In the genomic region with DNA sequence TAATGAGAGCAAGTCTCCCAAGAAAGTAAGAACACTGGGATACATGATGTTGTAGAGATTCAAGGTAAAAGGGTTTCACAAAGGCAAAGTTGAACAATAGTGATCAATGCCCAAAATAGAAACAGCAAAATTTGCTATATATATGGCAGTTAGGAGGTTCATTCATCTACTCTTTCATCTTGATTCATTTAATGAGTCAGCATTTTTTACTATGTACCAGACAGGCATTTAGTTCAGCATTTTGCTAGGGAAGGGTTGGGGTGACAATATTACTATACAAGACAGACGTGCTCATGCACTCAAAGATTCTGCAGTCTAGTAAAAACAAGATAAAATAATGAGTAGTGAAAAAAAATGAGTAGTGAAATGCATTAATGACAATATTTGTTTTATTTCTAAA, we compare ENCODE assay signal across 1 cellular context.
TF ChIP-seq lines count a peak whose summit lies in the region.

No MANE protein-coding gene starts in this region.

TF ChIP-seq in K562, 482 proteins besides CTCF, POLR2A, EP300 and RAD21 (continued from another document):
- TF ChIP-seq, protein P1, sequence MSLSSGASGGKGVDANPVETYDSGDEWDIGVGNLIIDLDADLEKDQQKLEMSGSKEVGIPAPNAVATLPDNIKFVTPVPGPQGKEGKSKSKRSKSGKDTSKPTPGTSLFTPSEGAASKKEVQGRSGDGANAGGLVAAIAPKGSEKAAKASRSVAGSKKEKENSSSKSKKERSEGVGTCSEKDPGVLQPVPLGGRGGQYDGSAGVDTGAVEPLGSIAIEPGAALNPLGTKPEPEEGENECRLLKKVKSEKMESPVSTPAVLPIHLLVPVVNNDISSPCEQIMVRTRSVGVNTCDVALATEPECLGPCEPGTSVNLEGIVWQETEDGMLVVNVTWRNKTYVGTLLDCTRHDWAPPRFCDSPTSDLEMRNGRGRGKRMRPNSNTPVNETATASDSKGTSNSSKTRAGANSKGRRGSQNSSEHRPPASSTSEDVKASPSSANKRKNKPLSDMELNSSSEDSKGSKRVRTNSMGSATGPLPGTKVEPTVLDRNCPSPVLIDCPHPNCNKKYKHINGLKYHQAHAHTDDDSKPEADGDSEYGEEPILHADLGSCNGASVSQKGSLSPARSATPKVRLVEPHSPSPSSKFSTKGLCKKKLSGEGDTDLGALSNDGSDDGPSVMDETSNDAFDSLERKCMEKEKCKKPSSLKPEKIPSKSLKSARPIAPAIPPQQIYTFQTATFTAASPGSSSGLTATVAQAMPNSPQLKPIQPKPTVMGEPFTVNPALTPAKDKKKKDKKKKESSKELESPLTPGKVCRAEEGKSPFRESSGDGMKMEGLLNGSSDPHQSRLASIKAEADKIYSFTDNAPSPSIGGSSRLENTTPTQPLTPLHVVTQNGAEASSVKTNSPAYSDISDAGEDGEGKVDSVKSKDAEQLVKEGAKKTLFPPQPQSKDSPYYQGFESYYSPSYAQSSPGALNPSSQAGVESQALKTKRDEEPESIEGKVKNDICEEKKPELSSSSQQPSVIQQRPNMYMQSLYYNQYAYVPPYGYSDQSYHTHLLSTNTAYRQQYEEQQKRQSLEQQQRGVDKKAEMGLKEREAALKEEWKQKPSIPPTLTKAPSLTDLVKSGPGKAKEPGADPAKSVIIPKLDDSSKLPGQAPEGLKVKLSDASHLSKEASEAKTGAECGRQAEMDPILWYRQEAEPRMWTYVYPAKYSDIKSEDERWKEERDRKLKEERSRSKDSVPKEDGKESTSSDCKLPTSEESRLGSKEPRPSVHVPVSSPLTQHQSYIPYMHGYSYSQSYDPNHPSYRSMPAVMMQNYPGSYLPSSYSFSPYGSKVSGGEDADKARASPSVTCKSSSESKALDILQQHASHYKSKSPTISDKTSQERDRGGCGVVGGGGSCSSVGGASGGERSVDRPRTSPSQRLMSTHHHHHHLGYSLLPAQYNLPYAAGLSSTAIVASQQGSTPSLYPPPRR (CRISPR knock-in tag; IDR thresholded peaks at IDR 0.05; ENCODE audit: borderline replicate concordance): no peak
- TF ChIP-seq C11orf30 (IDR thresholded peaks at IDR 0.05; ENCODE audit: low read depth): peak; percentile 35; the same call in 1 of the 2 replicates
- no peak for TF ChIP-seq ZNF3 (CRISPR knock-in tag; IDR thresholded peaks at IDR 0.05)
- TF ChIP-seq, protein P2, sequence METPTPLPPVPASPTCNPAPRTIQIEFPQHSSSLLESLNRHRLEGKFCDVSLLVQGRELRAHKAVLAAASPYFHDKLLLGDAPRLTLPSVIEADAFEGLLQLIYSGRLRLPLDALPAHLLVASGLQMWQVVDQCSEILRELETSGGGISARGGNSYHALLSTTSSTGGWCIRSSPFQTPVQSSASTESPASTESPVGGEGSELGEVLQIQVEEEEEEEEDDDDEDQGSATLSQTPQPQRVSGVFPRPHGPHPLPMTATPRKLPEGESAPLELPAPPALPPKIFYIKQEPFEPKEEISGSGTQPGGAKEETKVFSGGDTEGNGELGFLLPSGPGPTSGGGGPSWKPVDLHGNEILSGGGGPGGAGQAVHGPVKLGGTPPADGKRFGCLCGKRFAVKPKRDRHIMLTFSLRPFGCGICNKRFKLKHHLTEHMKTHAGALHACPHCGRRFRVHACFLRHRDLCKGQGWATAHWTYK (CRISPR knock-in tag; IDR thresholded peaks at IDR 0.05): no peak
- TF ChIP-seq SRSF3 (IDR thresholded peaks at IDR 0.05; ENCODE audit: insufficient read depth, low read length): no peak
- no peak for TF ChIP-seq ZNF780A (CRISPR knock-in tag; IDR thresholded peaks at IDR 0.05)
- no peak for TF ChIP-seq TCFL5 (CRISPR knock-in tag; conservative IDR thresholded peaks at IDR 0.05)
- TF ChIP-seq, protein P3, sequence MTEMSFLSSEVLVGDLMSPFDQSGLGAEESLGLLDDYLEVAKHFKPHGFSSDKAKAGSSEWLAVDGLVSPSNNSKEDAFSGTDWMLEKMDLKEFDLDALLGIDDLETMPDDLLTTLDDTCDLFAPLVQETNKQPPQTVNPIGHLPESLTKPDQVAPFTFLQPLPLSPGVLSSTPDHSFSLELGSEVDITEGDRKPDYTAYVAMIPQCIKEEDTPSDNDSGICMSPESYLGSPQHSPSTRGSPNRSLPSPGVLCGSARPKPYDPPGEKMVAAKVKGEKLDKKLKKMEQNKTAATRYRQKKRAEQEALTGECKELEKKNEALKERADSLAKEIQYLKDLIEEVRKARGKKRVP (CRISPR knock-in tag; IDR thresholded peaks at IDR 0.05): no peak
- peak; percentile 70 for TF ChIP-seq MAFG (tag; conservative IDR thresholded peaks at IDR 0.05)
- TF ChIP-seq ZNF695 (CRISPR knock-in tag; IDR thresholded peaks at IDR 0.05): no peak
- no peak for TF ChIP-seq ZKSCAN3 (CRISPR knock-in tag; IDR thresholded peaks at IDR 0.05)
- peak; percentile 45 for TF ChIP-seq MAFF (IDR thresholded peaks at IDR 0.05; ENCODE audit: low read length)
- no peak for TF ChIP-seq CBFB (CRISPR knock-in tag; IDR thresholded peaks at IDR 0.05)
- TF ChIP-seq HDGF (IDR thresholded peaks at IDR 0.05): no peak
- TF ChIP-seq, protein P4, sequence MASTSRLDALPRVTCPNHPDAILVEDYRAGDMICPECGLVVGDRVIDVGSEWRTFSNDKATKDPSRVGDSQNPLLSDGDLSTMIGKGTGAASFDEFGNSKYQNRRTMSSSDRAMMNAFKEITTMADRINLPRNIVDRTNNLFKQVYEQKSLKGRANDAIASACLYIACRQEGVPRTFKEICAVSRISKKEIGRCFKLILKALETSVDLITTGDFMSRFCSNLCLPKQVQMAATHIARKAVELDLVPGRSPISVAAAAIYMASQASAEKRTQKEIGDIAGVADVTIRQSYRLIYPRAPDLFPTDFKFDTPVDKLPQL (IDR thresholded peaks at IDR 0.05; ENCODE audit: extremely low read depth, insufficient read length): no peak
- TF ChIP-seq, protein P5, sequence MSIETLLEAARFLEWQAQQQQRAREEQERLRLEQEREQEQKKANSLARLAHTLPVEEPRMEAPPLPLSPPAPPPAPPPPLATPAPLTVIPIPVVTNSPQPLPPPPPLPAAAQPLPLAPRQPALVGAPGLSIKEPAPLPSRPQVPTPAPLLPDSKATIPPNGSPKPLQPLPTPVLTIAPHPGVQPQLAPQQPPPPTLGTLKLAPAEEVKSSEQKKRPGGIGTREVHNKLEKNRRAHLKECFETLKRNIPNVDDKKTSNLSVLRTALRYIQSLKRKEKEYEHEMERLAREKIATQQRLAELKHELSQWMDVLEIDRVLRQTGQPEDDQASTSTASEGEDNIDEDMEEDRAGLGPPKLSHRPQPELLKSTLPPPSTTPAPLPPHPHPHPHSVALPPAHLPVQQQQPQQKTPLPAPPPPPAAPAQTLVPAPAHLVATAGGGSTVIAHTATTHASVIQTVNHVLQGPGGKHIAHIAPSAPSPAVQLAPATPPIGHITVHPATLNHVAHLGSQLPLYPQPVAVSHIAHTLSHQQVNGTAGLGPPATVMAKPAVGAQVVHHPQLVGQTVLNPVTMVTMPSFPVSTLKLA (conservative IDR thresholded peaks at IDR 0.05): no peak
- TF ChIP-seq HMGN3 (IDR thresholded peaks at IDR 0.05; ENCODE audit: borderline replicate concordance, extremely low read depth, insufficient read length, low read depth, low read length): no peak
- TF ChIP-seq CEBPG (CRISPR knock-in tag; IDR thresholded peaks at IDR 0.05): no peak
- TF ChIP-seq CEBPG (tag; conservative IDR thresholded peaks at IDR 0.05 in 1 of 2, IDR thresholded peaks at IDR 0.05 in 1 of 2): no peak
- no peak for TF ChIP-seq GATA2 (CRISPR knock-in tag; IDR thresholded peaks at IDR 0.05)
- TF ChIP-seq ZNF75A (CRISPR knock-in tag; IDR thresholded peaks at IDR 0.05): no peak
- TF ChIP-seq, protein P6, sequence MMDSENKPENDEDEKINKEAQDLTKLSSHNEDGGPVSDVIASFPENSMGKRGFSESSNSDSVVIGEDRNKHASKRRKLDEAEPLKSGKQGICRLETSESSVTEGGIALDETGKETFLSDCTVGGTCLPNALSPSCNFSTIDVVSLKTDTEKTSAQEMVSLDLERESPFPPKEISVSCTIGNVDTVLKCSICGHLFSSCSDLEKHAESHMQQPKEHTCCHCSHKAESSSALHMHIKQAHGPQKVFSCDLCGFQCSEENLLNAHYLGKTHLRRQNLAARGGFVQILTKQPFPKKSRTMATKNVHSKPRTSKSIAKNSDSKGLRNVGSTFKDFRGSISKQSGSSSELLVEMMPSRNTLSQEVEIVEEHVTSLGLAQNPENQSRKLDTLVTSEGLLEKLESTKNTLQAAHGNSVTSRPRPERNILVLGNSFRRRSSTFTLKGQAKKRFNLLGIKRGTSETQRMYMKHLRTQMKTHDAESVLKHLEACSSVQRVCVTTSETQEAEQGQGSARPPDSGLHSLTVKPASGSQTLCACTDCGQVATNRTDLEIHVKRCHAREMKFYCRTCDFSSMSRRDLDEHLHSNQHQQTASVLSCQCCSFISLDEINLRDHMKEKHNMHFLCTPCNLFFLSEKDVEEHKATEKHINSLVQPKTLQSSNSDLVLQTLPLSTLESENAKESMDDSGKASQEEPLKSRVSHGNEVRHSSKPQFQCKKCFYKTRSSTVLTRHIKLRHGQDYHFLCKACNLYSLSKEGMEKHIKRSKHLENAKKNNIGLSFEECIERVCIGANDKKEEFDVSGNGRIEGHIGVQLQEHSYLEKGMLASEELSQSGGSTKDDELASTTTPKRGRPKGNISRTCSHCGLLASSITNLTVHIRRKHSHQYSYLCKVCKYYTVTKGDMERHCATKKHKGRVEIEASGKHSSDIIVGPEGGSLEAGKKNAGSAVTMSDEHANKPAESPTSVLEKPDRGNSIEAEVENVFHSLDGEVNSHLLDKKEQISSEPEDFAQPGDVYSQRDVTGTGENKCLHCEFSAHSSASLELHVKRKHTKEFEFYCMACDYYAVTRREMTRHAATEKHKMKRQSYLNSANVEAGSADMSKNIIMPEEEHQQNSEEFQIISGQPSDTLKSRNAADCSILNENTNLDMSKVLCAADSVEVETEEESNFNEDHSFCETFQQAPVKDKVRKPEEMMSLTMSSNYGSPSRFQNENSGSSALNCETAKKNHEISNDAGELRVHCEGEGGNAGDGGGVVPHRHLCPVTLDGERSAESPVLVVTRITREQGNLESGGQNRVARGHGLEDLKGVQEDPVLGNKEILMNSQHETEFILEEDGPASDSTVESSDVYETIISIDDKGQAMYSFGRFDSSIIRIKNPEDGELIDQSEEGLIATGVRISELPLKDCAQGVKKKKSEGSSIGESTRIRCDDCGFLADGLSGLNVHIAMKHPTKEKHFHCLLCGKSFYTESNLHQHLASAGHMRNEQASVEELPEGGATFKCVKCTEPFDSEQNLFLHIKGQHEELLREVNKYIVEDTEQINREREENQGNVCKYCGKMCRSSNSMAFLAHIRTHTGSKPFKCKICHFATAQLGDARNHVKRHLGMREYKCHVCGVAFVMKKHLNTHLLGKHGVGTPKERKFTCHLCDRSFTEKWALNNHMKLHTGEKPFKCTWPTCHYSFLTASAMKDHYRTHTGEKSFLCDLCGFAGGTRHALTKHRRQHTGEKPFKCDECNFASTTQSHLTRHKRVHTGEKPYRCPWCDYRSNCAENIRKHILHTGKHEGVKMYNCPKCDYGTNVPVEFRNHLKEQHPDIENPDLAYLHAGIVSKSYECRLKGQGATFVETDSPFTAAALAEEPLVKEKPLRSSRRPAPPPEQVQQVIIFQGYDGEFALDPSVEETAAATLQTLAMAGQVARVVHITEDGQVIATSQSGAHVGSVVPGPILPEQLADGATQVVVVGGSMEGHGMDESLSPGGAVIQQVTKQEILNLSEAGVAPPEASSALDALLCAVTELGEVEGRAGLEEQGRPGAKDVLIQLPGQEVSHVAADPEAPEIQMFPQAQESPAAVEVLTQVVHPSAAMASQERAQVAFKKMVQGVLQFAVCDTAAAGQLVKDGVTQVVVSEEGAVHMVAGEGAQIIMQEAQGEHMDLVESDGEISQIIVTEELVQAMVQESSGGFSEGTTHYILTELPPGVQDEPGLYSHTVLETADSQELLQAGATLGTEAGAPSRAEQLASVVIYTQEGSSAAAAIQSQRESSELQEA (IDR thresholded peaks at IDR 0.05; ENCODE audit: low read depth): no peak
- TF ChIP-seq BRCA1 (IDR thresholded peaks at IDR 0.05): no peak
- no peak for TF ChIP-seq BRCA1 (CRISPR knock-in tag; IDR thresholded peaks at IDR 0.05)
- no peak for TF ChIP-seq HIVEP1 (CRISPR knock-in tag; IDR thresholded peaks at IDR 0.05)
- peak; percentile 72 for TF ChIP-seq MAFK (IDR thresholded peaks at IDR 0.05; ENCODE audit: low read length)
- no peak for TF ChIP-seq POLR2H (tag; IDR thresholded peaks at IDR 0.05; ENCODE audit: low read depth)
- TF ChIP-seq TARDBP (IDR thresholded peaks at IDR 0.05): no peak
- TF ChIP-seq ZBED1 (IDR thresholded peaks at IDR 0.05): no peak
- TF ChIP-seq NUFIP1 (IDR thresholded peaks at IDR 0.05; ENCODE audit: partially characterized antibody): no peak
- TF ChIP-seq RBM39 (optimal IDR thresholded peaks at IDR 0.05; ENCODE audit: low read depth, low read length): no peak
- TF ChIP-seq ZNF133 (CRISPR knock-in tag; IDR thresholded peaks at IDR 0.05): no peak
- TF ChIP-seq HDAC6 (IDR thresholded peaks at IDR 0.05; ENCODE audit: low read depth, low read length): no peak
- no peak for TF ChIP-seq TEAD4 (IDR thresholded peaks at IDR 0.05; ENCODE audit: low read length)
- no peak for TF ChIP-seq TEAD4 (CRISPR knock-in tag; IDR thresholded peaks at IDR 0.05; ENCODE audit: borderline replicate concordance)
- no peak for TF ChIP-seq MECOM (CRISPR knock-in tag; IDR thresholded peaks at IDR 0.05)
- TF ChIP-seq NCOR1 (IDR thresholded peaks at IDR 0.05): no peak
- peak; percentile 65 for TF ChIP-seq ZNF316 (IDR thresholded peaks at IDR 0.05)
- TF ChIP-seq KDM2B (CRISPR knock-in tag; IDR thresholded peaks at IDR 0.05): no peak
- TF ChIP-seq NCOA6 (IDR thresholded peaks at IDR 0.05): no peak
